14 cellular contexts compared by ENCODE assay signal in the genomic region with DNA sequence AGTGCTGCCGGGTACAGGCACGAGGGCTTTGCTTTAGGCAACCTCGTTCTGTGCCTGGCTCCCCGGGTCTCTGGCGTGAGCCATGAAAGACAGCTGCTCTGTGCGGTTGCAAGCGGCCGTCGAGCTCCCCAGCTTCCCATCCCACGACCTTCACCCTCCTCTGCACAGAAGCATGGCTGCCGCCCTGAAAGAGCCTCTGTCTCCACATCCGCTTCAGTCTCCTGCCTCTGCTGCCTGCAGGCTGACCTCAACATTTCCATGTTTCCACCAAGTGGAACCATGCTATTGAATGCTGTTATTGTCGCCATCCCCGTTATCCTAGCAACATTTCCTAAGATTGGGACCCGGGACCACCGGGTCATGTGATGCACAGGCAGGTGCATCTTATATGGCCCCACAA. TPM values are rescaled to one million over a fixed set of nuclear protein-coding genes. Genes with fewer than 3 reads are reported as not detected.
A peak's percentile ranks its signal among the peaks of the same experiment; 100 is the strongest.
DNase-seq lines count a peak whose midpoint lies in the region; ATAC-seq and TF ChIP-seq lines count a peak whose summit lies in the region.
"Had no signal": no experiment of that assay in that cellular context is flagged by ENCODE, and none has a peak within 500 bp of the region (broad histone marks: within the 10 kb centered on the region; RNA-seq: fewer than 3 reads in every experiment).

No MANE protein-coding gene starts in this region.

- no peaks in the 10 kb centered on the region for H3K9me2 ChIP-seq in OCI-LY7 (ENCODE audit: insufficient read depth, low read length)
- H3K9me2 ChIP-seq in GM23248 (ENCODE audit: insufficient read depth), result no peaks in the 10 kb centered on the region

- BruUV-seq in OCI-LY7 (replicated peaks; lab: Mats Ljungman, UMichigan), result no TSS peak

- H3K36me3 ChIP-seq in GM06990 (ENCODE audit: control insufficient read depth, insufficient read depth, low read length), result peaks cover 27% of the 10 kb centered on the region
- peaks cover 37% of the 10 kb centered on the region for H3K36me3 ChIP-seq in OCI-LY7 (ENCODE audit: insufficient read depth, low read length)
- H3K36me3 ChIP-seq in GM23248 (ENCODE audit: low read depth), result no peaks in the 10 kb centered on the region

- H3K4me3 Mint-ChIP-seq in nephron, result no peak overlapping the region
- H3K4me3 Mint-ChIP-seq: activated naive CD8-positive, alpha-beta T cell treated with anti-CD3 and anti-CD28 coated beads, Interleukin-2, amount 50 U/mL, for 24 hours had no signal

- CTCF ChIA-PET in OCI-LY7 (lab: Charles Lee; ENCODE audit: unreplicated experiment), result interaction anchor here (0.8 to 1.1 kb wide), 2 partner anchors 10 to 104 kb away, joined by 3 to 6 read pairs; no protein-coding TSS in a partner anchor

- H4K20me1 ChIP-seq in OCI-LY7 (ENCODE audit: insufficient read depth, low read length), result no peaks in the 10 kb centered on the region
- H4K20me1 ChIP-seq in GM23248 (ENCODE audit: insufficient read depth), result no peaks in the 10 kb centered on the region

- peaks cover 11% of the 10 kb centered on the region for H3K36me3 Mint-ChIP-seq in nephron (ENCODE audit: low read depth)

- H3K9me3 Mint-ChIP-seq in nephron, result no peaks in the 10 kb centered on the region
- H3K9me3 Mint-ChIP-seq: activated naive CD8-positive, alpha-beta T cell treated with anti-CD3 and anti-CD28 coated beads, Interleukin-2, amount 50 U/mL, for 24 hours had no signal

- WGBS in GM23248 (ENCODE audit: low coverage in 1 of 2, low lambda C conversion rate in 2 of 2, missing lambda C conversion rate in 2 of 2), 2 experiments, result 90% methylated on average over 16 of the region's 16 CpGs

- no peaks in the 10 kb centered on the region for H3K79me2 ChIP-seq in OCI-LY7 (ENCODE audit: insufficient read depth, low read depth, low read length)
- H3K79me2 ChIP-seq in GM23248 (ENCODE audit: insufficient read depth), result no peaks in the 10 kb centered on the region

- POLR2A ChIA-PET in OCI-LY7 (lab: Charles Lee), result interaction anchor here (0.6 to 1.4 kb wide), 6 partner anchors 13 to 111 kb away, joined by 3 to 10 read pairs (median 4); no protein-coding TSS in a partner anchor

- H2AFZ ChIP-seq in OCI-LY7 (ENCODE audit: low read length) (peak overlapping the region; percentile 51; the same call in 1 of the 2 replicates), GM23248 (no peak overlapping the region)
- H2AFZ ChIP-seq: parathyroid adenoma had no signal

- no peaks in the 10 kb centered on the region for H3F3A ChIP-seq in GM23248 (ENCODE audit: insufficient read depth)

- DNase-seq in GM06990 (ENCODE audit: extremely low read depth, insufficient read length) (peak; percentile 57), OCI-LY7 (ENCODE audit: low spot score) (peak; percentile 75), GM23248 (no peak)
- DNase-seq: activated naive CD8-positive, alpha-beta T cell treated with anti-CD3 and anti-CD28 coated beads, Interleukin-2, amount 50 U/mL, for 24 hours; GF-D8; NCI-H2081 treated with DMSO at 0.1 percent for 48 hours; T1000; testis had no signal

- intact Hi-C loops in OCI-LY7 (cut with micrococcal nuclease; ENCODE audit: unreplicated experiment), result loop anchor here (1.0 kb wide), 1 partner anchor 13 kb away; no protein-coding TSS in a partner anchor

- no peaks in the 10 kb centered on the region for H3K27me3 ChIP-seq in GM06990 (replicated peaks; ENCODE audit: control insufficient read depth, insufficient read depth, low read length)
- H3K27me3 ChIP-seq in GM23248 (replicated peaks; ENCODE audit: insufficient read depth), result no peaks in the 10 kb centered on the region
- H3K27me3 ChIP-seq: testis had no signal

- in situ Hi-C loops in GM23248 (cut with MboI), result no loop called here

- H3K27ac ChIP-seq in OCI-LY7 (ENCODE audit: low read depth, low read length, poor library complexity, severe bottlenecking) (peak overlapping the region; percentile 84), GM23248 (no peak overlapping the region)
- H3K27ac ChIP-seq: parathyroid adenoma, testis had no signal

- peak overlapping the region; percentile 86 for H3K4me2 ChIP-seq in OCI-LY7 (ENCODE audit: low read length)
- no peak overlapping the region for H3K4me2 ChIP-seq in GM23248 (ENCODE audit: unreplicated experiment)

- H3K27me3 Mint-ChIP-seq in nephron (ENCODE audit: low read depth), result no peaks in the 10 kb centered on the region
- H3K27me3 Mint-ChIP-seq: activated naive CD8-positive, alpha-beta T cell treated with anti-CD3 and anti-CD28 coated beads, Interleukin-2, amount 50 U/mL, for 24 hours had no signal

- H3K9me3 ChIP-seq in OCI-LY7 (ENCODE audit: low read length) (no peaks in the 10 kb centered on the region), GM23248 (ENCODE audit: low read depth) (no peaks in the 10 kb centered on the region)
- H3K9me3 ChIP-seq: testis had no signal

- TF ChIP-seq CTCF in GM06990 (IDR thresholded peaks at IDR 0.05; ENCODE audit: insufficient read depth, low read length, poor library complexity, severe bottlenecking) (no peak), OCI-LY7 (conservative IDR thresholded peaks at IDR 0.05; ENCODE audit: low read length) (no peak), nephron (IDR thresholded peaks at IDR 0.05; ENCODE audit: unreplicated experiment in 3 of 3) (no peak)

- ATAC-seq in GM21529 (IDR thresholded peaks at IDR 0.05; ENCODE audit: unreplicated experiment) (peak; percentile 60), HG02840 (IDR thresholded peaks at IDR 0.05; ENCODE audit: low FRiP score, unreplicated experiment) (no peak), HG02678 (IDR thresholded peaks at IDR 0.05; ENCODE audit: unreplicated experiment) (no peak), GM18519 (IDR thresholded peaks at IDR 0.05; ENCODE audit: low FRiP score, unreplicated experiment) (no peak)

- H3K27ac Mint-ChIP-seq in nephron, result peak overlapping the region in 2 of 3 experiments; percentile 40 to 48
- H3K27ac Mint-ChIP-seq: activated naive CD8-positive, alpha-beta T cell treated with anti-CD3 and anti-CD28 coated beads, Interleukin-2, amount 50 U/mL, for 24 hours had no signal

- H3K4me3 ChIP-seq in GM06990 (replicated peaks; ENCODE audit: low read depth, low read length) (peak overlapping the region; percentile 43), OCI-LY7 (ENCODE audit: low read depth, low read length, poor library complexity, severe bottlenecking) (peak overlapping the region; percentile 54), GM23248 (no peak overlapping the region)
- H3K4me3 ChIP-seq: testis had no signal

- peaks cover 15% of the 10 kb centered on the region for H3K4me1 Mint-ChIP-seq in nephron

- H3K4me1 ChIP-seq in OCI-LY7 (ENCODE audit: insufficient read depth, low read length, poor library complexity, severe bottlenecking), result peaks cover 45% of the 10 kb centered on the region
- H3K4me1 ChIP-seq in GM23248 (ENCODE audit: insufficient read depth), result no peaks in the 10 kb centered on the region
- H3K4me1 ChIP-seq: parathyroid adenoma, testis had no signal

- no peak overlapping the region for H3K9ac ChIP-seq in GM23248
- H3K9ac ChIP-seq: parathyroid adenoma had no signal

RNA-seq across cellular contexts. Expression of gene KDM2B, which starts 57.1 kb away (rescaled TPM):
- total RNA-seq in OCI-LY7 (2014; rRNA removed; shearing (Covaris generic)), result 75.1 and 78.5 TPM in 2 replicates
- 88.0 and 93.6 TPM in 2 replicates for total RNA-seq in OCI-LY7 (2022)
- 20.1 and 26.3 TPM in 2 replicates for total RNA-seq in GM23248 (2014; rRNA removed; shearing (Covaris generic))
- 8.2 and 10.6 TPM in 2 replicates for polyA plus RNA-seq in GM23248 (2016; fragmentation: Nextera tagmentation; extraction: Ambion mirVana)
